20 cellular contexts compared by ENCODE assay signal in genomic region chr6:111572216-111572706, GRCh38. TPM values are rescaled to one million over a fixed set of nuclear protein-coding genes. Genes with fewer than 3 reads are reported as not detected.
DNase-seq lines count a peak whose midpoint lies in the region; ATAC-seq, FAIRE-seq and TF ChIP-seq lines count a peak whose summit lies in the region.
"Had no signal": no experiment of that assay in that cellular context is flagged by ENCODE, and none has a peak within 500 bp of the region (broad histone marks: within the 10 kb centered on the region; RNA-seq: fewer than 3 reads in every experiment).

No MANE protein-coding gene starts in this region.

- peaks cover under 1% of the 10 kb centered on the region for H3F3A ChIP-seq in neural progenitor cell (ENCODE audit: low read depth)

- no peaks in the 10 kb centered on the region for H3K27me3 ChIP-seq in HepG2 (ENCODE audit: control insufficient read depth in 1 of 2, insufficient read depth in 2 of 2, low read length in 2 of 2)
- no peaks in the 10 kb centered on the region for H3K27me3 ChIP-seq in right lobe of liver
- no peaks in the 10 kb centered on the region for H3K27me3 ChIP-seq in astrocyte (ENCODE audit: insufficient read depth, low read length)
- no peaks in the 10 kb centered on the region for H3K27me3 ChIP-seq in neural progenitor cell
- no peaks in the 10 kb centered on the region for H3K27me3 ChIP-seq in mesendoderm (ENCODE audit: insufficient read depth, low read length, poor library complexity)
- H3K27me3 ChIP-seq in H7 (ENCODE audit: control insufficient read depth, insufficient read depth, low read length), result no peaks in the 10 kb centered on the region

- ATAC-seq in HepG2 (peak; percentile 99), right lobe of liver (no peak)
- ATAC-seq: lower lobe of right lung; naive thymus-derived CD4-positive, alpha-beta T cell; psoas muscle had no signal

- no TSS peak for BruUV-seq in HepG2 (replicated peaks; lab: Mats Ljungman, UMichigan)

- no peaks in the 10 kb centered on the region for H3K27me3 Mint-ChIP-seq in astrocyte (ENCODE audit: low read depth, unreplicated experiment)
- no peaks in the 10 kb centered on the region for H3K27me3 Mint-ChIP-seq in neural progenitor cell (ENCODE audit: insufficient read depth, low read depth)
- H3K27me3 Mint-ChIP-seq: CD4-positive, alpha-beta T cell; naive thymus-derived CD4-positive, alpha-beta T cell had no signal

- H3K4me1 ChIP-seq in HepG2 (ENCODE audit: insufficient read depth, low read length) (peaks cover 26% of the 10 kb centered on the region), right lobe of liver (no peaks in the 10 kb centered on the region), astrocyte (ENCODE audit: insufficient read depth, low read length) (peaks cover 42% of the 10 kb centered on the region), neural progenitor cell (peaks cover 18% of the 10 kb centered on the region), mesendoderm (ENCODE audit: control insufficient read depth, low read depth, low read length) (no peaks in the 10 kb centered on the region)

- intact Hi-C loops in HepG2 (cut with micrococcal nuclease; ENCODE audit: unreplicated experiment), result loop anchor here (1.0 kb wide), 5 partner anchors 19 to 88 kb away; no protein-coding TSS in a partner anchor
- intact Hi-C loops in right lobe of liver (cut with DNase I), result no loop called here

- H3K4me3 ChIP-seq in HepG2 (replicated peaks in 1 of 3; ENCODE audit: insufficient read depth in 1 of 3, low read depth in 2 of 3, low read length in 3 of 3) (peak overlapping the region in 2 of 3 experiments; percentile 5 to 8; a peak in 1 of 6 replicates), right lobe of liver (no peak overlapping the region), astrocyte (ENCODE audit: insufficient read depth, low read depth, low read length) (no peak overlapping the region), neural progenitor cell (no peak overlapping the region), mesendoderm (ENCODE audit: low read length) (no peak overlapping the region), H7 (ENCODE audit: insufficient read depth, low read depth, low read length) (no peak overlapping the region)
- H3K4me3 ChIP-seq: coronary artery, lower lobe of right lung, psoas muscle had no signal

- POLR2A ChIA-PET in HepG2 (lab: Yijun Ruan, JAX), result interaction anchor here (0.7 to 2.4 kb wide), 8 partner anchors 9 to 223 kb away, joined by 3 to 16 read pairs (median 4); partner anchors contain the start of genes REV3L and TRAF3IP2

- in situ Hi-C loops in HepG2 (cut with HindIII; ENCODE audit: extremely low pct_ligation_motif_present, low pct_unique_long_range_greater_than_20kb), result no loop called here

- CTCF ChIA-PET in HepG2 (lab: Yijun Ruan, JAX; ENCODE audit: low intra/inter-chr PET ratio, low total read pairs), result no interaction called here

- H3K36me3 Mint-ChIP-seq in astrocyte (ENCODE audit: low read depth, unreplicated experiment), result peaks cover 21% of the 10 kb centered on the region
- peaks cover 9% of the 10 kb centered on the region for H3K36me3 Mint-ChIP-seq in neural progenitor cell

- H2BK5ac ChIP-seq in mesendoderm (ENCODE audit: low read length), result no peak overlapping the region

- H3K9ac ChIP-seq in HepG2 (ENCODE audit: insufficient read depth, low read depth, low read length), result peak overlapping the region; percentile 27
- no peak overlapping the region for H3K9ac ChIP-seq in astrocyte (ENCODE audit: low read length)
- H3K9ac ChIP-seq in neural progenitor cell, result no peak overlapping the region
- no peak overlapping the region for H3K9ac ChIP-seq in mesendoderm (ENCODE audit: low read length)

- H3K36me3 ChIP-seq in HepG2 (replicated peaks in 1 of 2; ENCODE audit: control insufficient read depth in 1 of 2, insufficient read depth in 2 of 2, low read length in 2 of 2) (peaks cover 1 to 14% of the 10 kb centered on the region in 2 experiments; a peak in 2 of 5 replicates), right lobe of liver (peaks cover 0 to 9% (median 0%) of the 10 kb centered on the region in 4 donors), astrocyte (ENCODE audit: insufficient read depth, low read length) (peaks cover 10% of the 10 kb centered on the region), neural progenitor cell (no peaks in the 10 kb centered on the region), mesendoderm (ENCODE audit: control insufficient read depth, insufficient read depth, low read length) (peaks cover 2% of the 10 kb centered on the region), H7 (replicated peaks; ENCODE audit: control insufficient read depth, insufficient read depth, low read length) (peaks cover 7% of the 10 kb centered on the region; the same call in 1 of the 2 replicates)

- no peak overlapping the region for H3K56ac ChIP-seq in mesendoderm (ENCODE audit: low read length)

- H2BK15ac ChIP-seq in mesendoderm (replicated peaks; ENCODE audit: low read depth), result no peak overlapping the region

- no peak overlapping the region for H4K5ac ChIP-seq in mesendoderm (ENCODE audit: low read length)

- H3K27ac ChIP-seq in HepG2 (ENCODE audit: extremely low read length, insufficient read depth, low read length), result peak overlapping the region; percentile 74
- no peak overlapping the region for H3K27ac ChIP-seq in right lobe of liver
- peak overlapping the region; percentile 9 for H3K27ac ChIP-seq in astrocyte (ENCODE audit: low read depth, low read length)
- no peak overlapping the region for H3K27ac ChIP-seq in neural progenitor cell
- no peak overlapping the region for H3K27ac ChIP-seq in mesendoderm (ENCODE audit: low read depth, low read length)
- H3K27ac ChIP-seq: lower lobe of right lung had no signal

- H2AK5ac ChIP-seq in mesendoderm (ENCODE audit: low read length), result no peak overlapping the region

- H3K9me3 Mint-ChIP-seq in astrocyte (ENCODE audit: unreplicated experiment) (no peaks in the 10 kb centered on the region), neural progenitor cell (no peaks in the 10 kb centered on the region)
- H3K9me3 Mint-ChIP-seq: CD4-positive, alpha-beta T cell; naive thymus-derived CD4-positive, alpha-beta T cell; T-helper 1 cell treated with Interleukin-12 subunit alpha and Interleukin-12 subunit beta and Interleukin-4 antibody, amounts not matched to agents 30 μg/mL and 1 μg/mL, for 36 hours had no signal

- H3K9me3 ChIP-seq in HepG2 (ENCODE audit: low read length) (no peaks in the 10 kb centered on the region), right lobe of liver (no peaks in the 10 kb centered on the region), astrocyte (ENCODE audit: insufficient read depth, low read depth, low read length) (no peaks in the 10 kb centered on the region), neural progenitor cell (ENCODE audit: low read depth) (no peaks in the 10 kb centered on the region)
- H3K9me3 ChIP-seq: lower lobe of right lung, psoas muscle had no signal

- no peak overlapping the region for H2AFZ ChIP-seq in HepG2 (ENCODE audit: low read length)
- no peak overlapping the region for H2AFZ ChIP-seq in astrocyte (ENCODE audit: low read depth, low read length)
- no peak overlapping the region for H2AFZ ChIP-seq in neural progenitor cell (replicated peaks)

- H3K79me1 ChIP-seq in mesendoderm (ENCODE audit: low read length), result no peaks in the 10 kb centered on the region

- TF ChIP-seq RAD21 in HepG2 (CRISPR knock-in tag; IDR thresholded peaks at IDR 0.05), result peak; percentile 29; the same call in 1 of the 2 replicates

- TF ChIP-seq POLR2A in HepG2 (IDR thresholded peaks at IDR 0.05; ENCODE audit: insufficient read depth in 1 of 2, low read depth in 2 of 2, low read length in 2 of 2), result 0 out of 4 replicates have a peak, but pooled peaks of 1 of the 2 experiments have one; percentile 27
- no peak for TF ChIP-seq POLR2A in right lobe of liver (IDR thresholded peaks at IDR 0.05)

- TF ChIP-seq EP300 in HepG2 (IDR thresholded peaks at IDR 0.05; ENCODE audit: low read depth in 2 of 2, low read length in 2 of 2), result peak in 1 of 2 experiments; percentile 67; a peak in 2 of 4 replicates
- 0 out of 2 replicates have a peak, but pooled peaks have one; percentile 24 for TF ChIP-seq EP300 in HepG2 (CRISPR knock-in tag; IDR thresholded peaks at IDR 0.05; ENCODE audit: borderline replicate concordance)

- H3K18ac ChIP-seq in mesendoderm (ENCODE audit: low read length), result no peak overlapping the region

- H3K4me3 Mint-ChIP-seq in astrocyte (ENCODE audit: unreplicated experiment), result no peak overlapping the region
- H3K4me3 Mint-ChIP-seq in neural progenitor cell, result no peak overlapping the region
- H3K4me3 Mint-ChIP-seq: CD4-positive, alpha-beta T cell; naive thymus-derived CD4-positive, alpha-beta T cell; T-helper 1 cell treated with Interleukin-12 subunit alpha and Interleukin-12 subunit beta and Interleukin-4 antibody, amounts not matched to agents 30 μg/mL and 1 μg/mL, for 36 hours had no signal

- H4K20me1 ChIP-seq in HepG2 (ENCODE audit: insufficient read depth, low read length) (no peaks in the 10 kb centered on the region), astrocyte (ENCODE audit: insufficient read depth, low read length) (no peaks in the 10 kb centered on the region), neural progenitor cell (ENCODE audit: low read depth) (no peaks in the 10 kb centered on the region)

- DNase-seq in HepG2 (ENCODE audit: low spot score) (peak; percentile 97), right lobe of liver (no peak), astrocyte (ENCODE audit: low read depth) (no peak), neural progenitor cell (ENCODE audit: low spot score) (no peak), mesendoderm (no peak), H7 (no peak)
- DNase-seq in activated effector memory CD4-positive, alpha-beta T cell treated with Interleukin-2 at 50 U/mL for 16 hours, result no peak
- DNase-seq in activated CD4-positive, alpha-beta T cell treated with anti-CD3 and anti-CD28 coated beads, Interleukin-2, amount 50 U/mL, for 1 hour, result no peak
- DNase-seq: activated naive CD4-positive, alpha-beta T cell treated with Interleukin-2 at 50 U/mL for 16 hours; CD4-positive, alpha-beta T cell; DMS153; lower lobe of right lung; naive thymus-derived CD4-positive, alpha-beta T cell; NCI-H1694 treated with DMSO at 0.1 percent for 48 hours; psoas muscle; stimulated activated CD4-positive, alpha-beta T cell treated with anti-CD3 and anti-CD28 coated beads, Interleukin-4, amount 100 ng/mL, for 4 hours had no signal

- H3K4me2 ChIP-seq in HepG2 (ENCODE audit: low read depth, low read length) (peak overlapping the region; percentile 31), astrocyte (ENCODE audit: low read length) (no peak overlapping the region), neural progenitor cell (peak overlapping the region; percentile 2), mesendoderm (ENCODE audit: low read length) (no peak overlapping the region)

- no peak overlapping the region for H2BK120ac ChIP-seq in mesendoderm (ENCODE audit: low read depth, low read length)

- H3K27ac Mint-ChIP-seq in astrocyte (ENCODE audit: unreplicated experiment) (no peak overlapping the region), neural progenitor cell (no peak overlapping the region)
- H3K27ac Mint-ChIP-seq: CD4-positive, alpha-beta T cell; T-helper 1 cell treated with Interleukin-12 subunit alpha and Interleukin-12 subunit beta and Interleukin-4 antibody, amounts not matched to agents 30 μg/mL and 1 μg/mL, for 36 hours had no signal

- FAIRE-seq in HepG2 (lab: Jason Lieb, UNC) (peak; percentile 95), astrocyte (lab: Jason Lieb, UNC) (no peak)
- FAIRE-seq: GM12891, H54 had no signal

- WGBS in HepG2 (ENCODE audit: low lambda C conversion rate), result 45% methylated on average over 5 of the region's 5 CpGs
- WGBS in right lobe of liver (ENCODE audit: insufficient coverage, low coverage, low lambda C conversion rate, missing lambda C conversion rate), result 51% methylated on average over 3 of the region's 5 CpGs
- WGBS in mesendoderm (ENCODE audit: extremely low coverage, insufficient coverage, low lambda C conversion rate), result no CpG with 5 or more reads among the region's 5 CpGs

- TF ChIP-seq CTCF in HepG2 (CRISPR knock-in tag; IDR thresholded peaks at IDR 0.05) (peak; percentile 23; the same call in 1 of the 2 replicates), right lobe of liver (IDR thresholded peaks at IDR 0.05) (no peak), astrocyte (IDR thresholded peaks at IDR 0.05; ENCODE audit: insufficient read depth, low read depth, low read length) (no peak), neural progenitor cell (IDR thresholded peaks at IDR 0.05) (no peak)

- no peak overlapping the region for H4K8ac ChIP-seq in mesendoderm (ENCODE audit: low read depth, low read length)

- H3K4me1 Mint-ChIP-seq in astrocyte (ENCODE audit: low read depth, unreplicated experiment) (peaks cover 34% of the 10 kb centered on the region), neural progenitor cell (peaks cover 37% of the 10 kb centered on the region)

- no peaks in the 10 kb centered on the region for H3K79me2 ChIP-seq in HepG2 (ENCODE audit: insufficient read depth, low read length)
- H3K79me2 ChIP-seq in astrocyte (ENCODE audit: insufficient read depth, low read length), result no peaks in the 10 kb centered on the region
- H3K79me2 ChIP-seq in neural progenitor cell (ENCODE audit: low read depth), result no peaks in the 10 kb centered on the region
- H3K79me2 ChIP-seq in mesendoderm (ENCODE audit: control insufficient read depth, insufficient read depth, low read length), result no peaks in the 10 kb centered on the region

- H3K4ac ChIP-seq in mesendoderm (ENCODE audit: low read depth, low read length), result no peak overlapping the region

- no peak overlapping the region for H3K23ac ChIP-seq in mesendoderm (ENCODE audit: low read length)

RNA-seq across cellular contexts. Expression of gene TRAF3IP2, which starts 33.4 kb away (rescaled TPM):
- 7.2 and 8.1 TPM in 2 replicates for total RNA-seq in HepG2 (2016; rRNA removed; fragmentation: Illumina TruSeq; extraction: Trizol)
- 3.0 and 3.4 TPM in 2 replicates for total RNA-seq in HepG2 (2016; cell fraction: cytosol; rRNA removed; fragmentation: Illumina TruSeq; extraction: Trizol; ENCODE audit: low read depth)
- total RNA-seq in HepG2 (2016; cell fraction: insoluble cytoplasmic fraction; rRNA removed; fragmentation: Illumina TruSeq; extraction: Trizol), result 6.7 and 7.7 TPM in 2 replicates
- 8.2 and 8.7 TPM in 2 replicates for total RNA-seq in HepG2 (2016; cell fraction: membrane; rRNA removed; fragmentation: Illumina TruSeq; extraction: Trizol)
- 4.9 and 7.7 TPM in 2 replicates for total RNA-seq in HepG2 (2016; cell fraction: nucleus; rRNA removed; fragmentation: Illumina TruSeq; extraction: Trizol)
- 6.7 and 9.0 TPM in 2 replicates for polyA plus RNA-seq in HepG2 (2011; rRNA removed)
- polyA plus RNA-seq in HepG2 (2011; cell fraction: cytosol; rRNA removed), result 6.2 and 8.5 TPM in 2 replicates
- 3.9 and 4.2 TPM in 2 replicates for polyA plus RNA-seq in HepG2 (2011; cell fraction: nucleus; rRNA removed)
- polyA plus RNA-seq in HepG2 (2012), result 7.5 and 14.6 TPM in 2 replicates
- polyA plus RNA-seq in HepG2 (2016; cell fraction: cytosol; fragmentation: Illumina TruSeq; extraction: Trizol; ENCODE audit: low read depth), result 2.9 and 3.1 TPM in 2 replicates
- 7.0 and 10.0 TPM in 2 replicates for polyA plus RNA-seq in HepG2 (2016; cell fraction: insoluble cytoplasmic fraction; fragmentation: Illumina TruSeq; extraction: Trizol; ENCODE audit: low read depth)
- polyA plus RNA-seq in HepG2 (2016; cell fraction: membrane; fragmentation: Illumina TruSeq; extraction: Trizol; ENCODE audit: low read depth), result 5.9 and 7.5 TPM in 2 replicates
- polyA plus RNA-seq in HepG2 (2016; cell fraction: nucleus; fragmentation: Illumina TruSeq; extraction: Trizol; ENCODE audit: insufficient read depth, low read depth), result 4.2 and 6.1 TPM in 2 replicates
- polyA minus RNA-seq in HepG2 (2011; rRNA and poly(A)+ RNA removed; ENCODE audit: low replicate concordance), result 22.7 and 33.3 TPM in 2 replicates
- polyA minus RNA-seq in HepG2 (2011; cell fraction: cytosol; rRNA and poly(A)+ RNA removed), result 5.7 and 6.9 TPM in 2 replicates
- polyA minus RNA-seq in HepG2 (2011; cell fraction: nucleus; rRNA and poly(A)+ RNA removed), result 5.8 TPM in 2 replicates
- total RNA-seq in right lobe of liver, result 10 to 100 TPM in 2 of 6 experiments, 1 to 10 TPM in 4; 5.0 to 21.9 (median 8.6) TPM
- 17.8 and 19.0 TPM in 2 replicates for total RNA-seq in astrocyte
- total RNA-seq in neural progenitor cell (ENCODE audit: low replicate concordance), result 0.59 and 0.60 TPM in 2 replicates
- polyA plus RNA-seq in mesendoderm (2013, experiment 1 of 2), result 23.9 TPM
- 23.3 TPM for polyA plus RNA-seq in mesendoderm (2013, experiment 2 of 2)
- total RNA-seq in H7 (2014; rRNA removed; shearing (Covaris generic)), result 24.1 and 46.7 TPM in 2 replicates

Comparison
In these comparisons a context has a peak if more than half of its experiments do, and no peak if none do; other contexts are left out.
1. H3K27ac ChIP-seq: peak in HepG2 (single experiment) and astrocyte (single experiment); none in right lobe of liver (0 of 3), neural progenitor cell (single experiment) and mesendoderm (single experiment).
2. H3K4me3 ChIP-seq: peak in HepG2 (2 of 3); none in right lobe of liver (0 of 3), astrocyte (single experiment), neural progenitor cell (single experiment), mesendoderm (single experiment) and H7 (single experiment).
3. H3K4me2 ChIP-seq: peak in HepG2 (single experiment) and neural progenitor cell (single experiment); none in astrocyte (single experiment) and mesendoderm (single experiment).